1 cellular context compared by ENCODE assay signal in genomic region chr7:100641463-100641859, GRCh38.
TF ChIP-seq lines count a peak whose summit lies in the region.

Gene TFR2 (minus strand): TSS chr7:100641552. CDS start chr7:100641509, 43 bp downstream.

TF ChIP-seq in HepG2, 621 proteins besides CTCF, POLR2A, EP300 and RAD21 (continued from another document and continues in another):
- TF ChIP-seq ATF2 (CRISPR knock-in tag; IDR thresholded peaks at IDR 0.05): peak; percentile 59; the same call in 1 of the 2 replicates
- TF ChIP-seq SRSF9 (IDR thresholded peaks at IDR 0.05; ENCODE audit: borderline replicate concordance, insufficient read depth, low read depth, low read length, poor library complexity, severe bottlenecking): no peak
- TF ChIP-seq ISL2 (CRISPR knock-in tag; IDR thresholded peaks at IDR 0.05): peak; percentile 44; the same call in 1 of the 2 replicates
- TF ChIP-seq SNAPC5 (CRISPR knock-in tag; IDR thresholded peaks at IDR 0.05; ENCODE audit: borderline replicate concordance): no peak
- peak; percentile 59; the same call in 1 of the 2 replicates for TF ChIP-seq ARID4A (CRISPR knock-in tag; IDR thresholded peaks at IDR 0.05; ENCODE audit: borderline replicate concordance)
- TF ChIP-seq ZNF761 (CRISPR knock-in tag; conservative IDR thresholded peaks at IDR 0.05): 0 out of 2 replicates have a peak, but pooled peaks have one; percentile 19
- peak; percentile 26; the same call in 1 of the 2 replicates for TF ChIP-seq ZFP91 (CRISPR knock-in tag; IDR thresholded peaks at IDR 0.05; ENCODE audit: borderline replicate concordance)
- peak; percentile 72; the same call in 1 of the 2 replicates for TF ChIP-seq IKZF5 (CRISPR knock-in tag; IDR thresholded peaks at IDR 0.05)
- peak; percentile 52; the same call in 1 of the 2 replicates for TF ChIP-seq PHF8 (CRISPR knock-in tag; IDR thresholded peaks at IDR 0.05)
- no peak for TF ChIP-seq USF2 (IDR thresholded peaks at IDR 0.05; ENCODE audit: low read depth, low read length)
- no peak for TF ChIP-seq USF2 (CRISPR knock-in tag; IDR thresholded peaks at IDR 0.05; ENCODE audit: borderline replicate concordance)
- TF ChIP-seq SYNCRIP (IDR thresholded peaks at IDR 0.05; ENCODE audit: insufficient read depth, low read depth, low read length): no peak
- peak; percentile 49; the same call in 1 of the 2 replicates for TF ChIP-seq SPEN (CRISPR knock-in tag; IDR thresholded peaks at IDR 0.05; ENCODE audit: low read depth)
- TF ChIP-seq HIC2 (CRISPR knock-in tag; IDR thresholded peaks at IDR 0.05; ENCODE audit: low read depth): 0 out of 2 replicates have a peak, but pooled peaks have one; percentile 24
- TF ChIP-seq ATF1 (CRISPR knock-in tag; IDR thresholded peaks at IDR 0.05): no peak
- no peak for TF ChIP-seq DR1 (CRISPR knock-in tag; IDR thresholded peaks at IDR 0.05)
- no peak for TF ChIP-seq ZNF256 (CRISPR knock-in tag; conservative IDR thresholded peaks at IDR 0.05)
- no peak for TF ChIP-seq TMF1 (CRISPR knock-in tag; IDR thresholded peaks at IDR 0.05; ENCODE audit: low read depth)
- TF ChIP-seq GTF3A (CRISPR knock-in tag; conservative IDR thresholded peaks at IDR 0.05): no peak
- TF ChIP-seq SALL1 (CRISPR knock-in tag; IDR thresholded peaks at IDR 0.05): peak; percentile 81
- TF ChIP-seq RBM22 (optimal IDR thresholded peaks at IDR 0.05; ENCODE audit: low read length): no peak
- TF ChIP-seq FOXP4 (CRISPR knock-in tag; IDR thresholded peaks at IDR 0.05): peak; percentile 60
- peak in 1 of 2 experiments; percentile 74; a peak in 1 of 4 replicates for TF ChIP-seq KLF16 (CRISPR knock-in tag; IDR thresholded peaks at IDR 0.05)
- TF ChIP-seq MYC (CRISPR knock-in tag; IDR thresholded peaks at IDR 0.05; ENCODE audit: borderline replicate concordance): peak; percentile 56; the same call in 1 of the 2 replicates
- no peak for TF ChIP-seq SOX13 (IDR thresholded peaks at IDR 0.05)
- peak in 1 of 2 experiments; percentile 75; a peak in 2 of 4 replicates for TF ChIP-seq SOX13 (CRISPR knock-in tag; conservative IDR thresholded peaks at IDR 0.05 in 1 of 2, IDR thresholded peaks at IDR 0.05 in 1 of 2)
- 0 out of 2 replicates have a peak, but pooled peaks have one; percentile 36 for TF ChIP-seq ZMYM4 (CRISPR knock-in tag; IDR thresholded peaks at IDR 0.05)
- no peak for TF ChIP-seq XRCC5 (optimal IDR thresholded peaks at IDR 0.05; ENCODE audit: low read length)
- no peak for TF ChIP-seq ZC3H4 (CRISPR knock-in tag; IDR thresholded peaks at IDR 0.05; ENCODE audit: borderline replicate concordance)
- TF ChIP-seq ZNF850 (CRISPR knock-in tag; conservative IDR thresholded peaks at IDR 0.05): no peak
- TF ChIP-seq FOXA1 (IDR thresholded peaks at IDR 0.05): no peak
- TF ChIP-seq FOXA1 (CRISPR knock-in tag; IDR thresholded peaks at IDR 0.05): no peak
- TF ChIP-seq ZNF160 (CRISPR knock-in tag; IDR thresholded peaks at IDR 0.05): no peak
- 0 out of 2 replicates have a peak, but pooled peaks have one; percentile 46 for TF ChIP-seq HNF1B (CRISPR knock-in tag; IDR thresholded peaks at IDR 0.05)
- no peak for TF ChIP-seq CEBPG (CRISPR knock-in tag; IDR thresholded peaks at IDR 0.05)
- no peak for TF ChIP-seq SMC3 (IDR thresholded peaks at IDR 0.05; ENCODE audit: low read length)
- no peak for TF ChIP-seq GLMP (CRISPR knock-in tag; IDR thresholded peaks at IDR 0.05; ENCODE audit: borderline replicate concordance)
- no peak for TF ChIP-seq DDIT3 (CRISPR knock-in tag; IDR thresholded peaks at IDR 0.05)
- TF ChIP-seq SIN3A (IDR thresholded peaks at IDR 0.05; ENCODE audit: borderline replicate concordance, low read depth, low read length): 0 out of 2 replicates have a peak, but pooled peaks have one; percentile 55
- no peak for TF ChIP-seq ZNF253 (CRISPR knock-in tag; IDR thresholded peaks at IDR 0.05; ENCODE audit: borderline replicate concordance)
- peak; percentile 55; the same call in 1 of the 2 replicates for TF ChIP-seq ZNF556 (CRISPR knock-in tag; IDR thresholded peaks at IDR 0.05; ENCODE audit: borderline replicate concordance)
- TF ChIP-seq FOXA3 (CRISPR knock-in tag; IDR thresholded peaks at IDR 0.05): peak; percentile 37
- TF ChIP-seq KDM6A (CRISPR knock-in tag; IDR thresholded peaks at IDR 0.05; ENCODE audit: low read depth): peak; percentile 90
- no peak for TF ChIP-seq HIVEP1 (CRISPR knock-in tag; IDR thresholded peaks at IDR 0.05)
- peak; percentile 88 for TF ChIP-seq MTA1 (CRISPR knock-in tag; IDR thresholded peaks at IDR 0.05; ENCODE audit: borderline replicate concordance)
- no peak for TF ChIP-seq ZSCAN22 (CRISPR knock-in tag; IDR thresholded peaks at IDR 0.05)
- 0 out of 2 replicates have a peak, but pooled peaks have one; percentile 21 for TF ChIP-seq ZNF709 (CRISPR knock-in tag; IDR thresholded peaks at IDR 0.05)
- no peak for TF ChIP-seq ZNF292 (CRISPR knock-in tag; IDR thresholded peaks at IDR 0.05; ENCODE audit: borderline replicate concordance, low read depth)
